Comparison of ENCODE assay signal across 35 cellular contexts in genomic region chr12:104143002-104143401, GRCh38.
"Had no signal": no experiment of that assay in that cellular context is flagged by ENCODE, and none has a peak within 500 bp of the region (broad histone marks: within the 10 kb centered on the region; RNA-seq: fewer than 3 reads in every experiment).

No MANE protein-coding gene starts in this region.

- H3K9ac ChIP-seq: KMS-11 had no signal

- H3K36me3 ChIP-seq: MG63 had no signal

- H3K27me3 ChIP-seq: MG63 had no signal

- H3K27ac ChIP-seq: KMS-11 had no signal

- H3K4me3 ChIP-seq: MG63 had no signal

- H3K4me2 ChIP-seq: KMS-11 had no signal

- DNase-seq: Karpas-422, Kasumi-1, MG63, MM.1S, MV-4-11, NCI-H1048, NCI-H1092, NCI-H1092 treated with DMSO at 0.1 percent for 48 hours, NCI-H1105, NCI-H1105 treated with DMSO at 0.1 percent for 48 hours, NCI-H1417, NCI-H1417 treated with DMSO at 0.1 percent for 48 hours, NCI-H1436, NCI-H1436 treated with DMSO at 0.1 percent for 48 hours, NCI-H146, NCI-H1694, NCI-H1694 treated with DMSO at 0.1 percent for 48 hours, NCI-H187, NCI-H187 treated with DMSO at 0.1 percent for 48 hours, NCI-H1930, NCI-H2029, NCI-H2029 treated with DMSO at 0.1 percent for 48 hours, NCI-H2081, NCI-H2081 treated with DMSO at 0.1 percent for 48 hours, NCI-H2107, NCI-H2171, NCI-H2227 treated with DMSO at 0.1 percent for 48 hours, NCI-H226, NCI-H345, NCI-H446, NCI-H446 treated with DMSO at 0.1 percent for 48 hours, NCI-H510A, NCI-H510A treated with DMSO at 0.1 percent for 48 hours, NCI-H524 had no signal
